Comparison of ENCODE assay signal across 10 cellular contexts in genomic region chr9:89564257-89564878, GRCh38. TPM values are rescaled to one million over a fixed set of nuclear protein-coding genes. Genes with fewer than 3 reads are reported as not detected.
DNase-seq lines count a peak whose midpoint lies in the region; ATAC-seq and TF ChIP-seq lines count a peak whose summit lies in the region.
"Had no signal": no experiment of that assay in that cellular context is flagged by ENCODE, and none has a peak within 500 bp of the region (broad histone marks: within the 10 kb centered on the region; RNA-seq: fewer than 3 reads in every experiment).

No MANE protein-coding gene starts in this region.

- H3K27ac Mint-ChIP-seq in T-helper 2 cell treated with Interferon-gamma antibody and Interleukin-4, amounts not matched to agents 5 μg/mL and 100 μg/mL, for 36 hours: no peak overlapping the region
- H3K27ac Mint-ChIP-seq: stimulated activated naive CD8-positive, alpha-beta T cell treated with anti-CD3 and anti-CD28 coated beads, Interleukin-15, Interleukin-2, amounts not matched to agents 100 ng/mL and 50 ng/mL, for 24 hours had no signal

- H3K27ac ChIP-seq in RWPE1: no peak overlapping the region
- no peak overlapping the region for H3K27ac ChIP-seq in left lung
- H3K27ac ChIP-seq: VCaP had no signal

- ATAC-seq in HG03354 (IDR thresholded peaks at IDR 0.05; ENCODE audit: poor library complexity, severe bottlenecking, unreplicated experiment) (peak; percentile 72), left lung (no peak)

- no peaks in the 10 kb centered on the region for H3K9me3 ChIP-seq in left lung

- CTCF ChIA-PET in RWPE1 (lab: Yijun Ruan, JAX): interaction anchor here (0.5 to 1.2 kb wide), 4 partner anchors 9 to 1941 kb away, joined by 3 to 5 read pairs (median 3); no protein-coding TSS in a partner anchor

- no peaks in the 10 kb centered on the region for H3K9me3 Mint-ChIP-seq in T-helper 2 cell treated with Interferon-gamma antibody and Interleukin-4, amounts not matched to agents 5 μg/mL and 100 μg/mL, for 36 hours

- H3K4me1 ChIP-seq in left lung: no peaks in the 10 kb centered on the region

- no peak for TF ChIP-seq CTCF in RWPE1 (conservative IDR thresholded peaks at IDR 0.05; ENCODE audit: low read depth)
- TF ChIP-seq CTCF in left lung (IDR thresholded peaks at IDR 0.05): no peak

- no peaks in the 10 kb centered on the region for H3K27me3 ChIP-seq in left lung

- H3K27me3 Mint-ChIP-seq in T-helper 2 cell treated with Interferon-gamma antibody and Interleukin-4, amounts not matched to agents 5 μg/mL and 100 μg/mL, for 36 hours (ENCODE audit: low read depth): peaks cover 24% of the 10 kb centered on the region
- H3K27me3 Mint-ChIP-seq: stimulated activated naive CD8-positive, alpha-beta T cell treated with anti-CD3 and anti-CD28 coated beads, Interleukin-15, Interleukin-2, amounts not matched to agents 100 ng/mL and 50 ng/mL, for 24 hours had no signal

- no peaks in the 10 kb centered on the region for H3K36me3 Mint-ChIP-seq in T-helper 2 cell treated with Interferon-gamma antibody and Interleukin-4, amounts not matched to agents 5 μg/mL and 100 μg/mL, for 36 hours (ENCODE audit: low read depth)

- intact Hi-C loops in left lung (cut with DNase I): no loop called here

- no peaks in the 10 kb centered on the region for H3K36me3 ChIP-seq in left lung

- H3K4me3 Mint-ChIP-seq in T-helper 2 cell treated with Interferon-gamma antibody and Interleukin-4, amounts not matched to agents 5 μg/mL and 100 μg/mL, for 36 hours: no peak overlapping the region
- H3K4me3 Mint-ChIP-seq: stimulated activated naive CD8-positive, alpha-beta T cell treated with anti-CD3 and anti-CD28 coated beads, Interleukin-15, Interleukin-2, amounts not matched to agents 100 ng/mL and 50 ng/mL, for 24 hours had no signal

- no peak overlapping the region for H3K4me3 ChIP-seq in left lung

- DNase-seq in NCI-H2227 (lab: John Stamatoyannopoulos, UW; ENCODE audit: unreplicated experiment): peak; percentile 11
- no peak for DNase-seq in NCI-H2227 treated with DMSO at 0.1 percent for 48 hours (lab: John Stamatoyannopoulos, UW)
- DNase-seq in RWPE1 (ENCODE audit: low spot score): peak; percentile 23
- peak; percentile 51 for DNase-seq in mesenteric fat pad (ENCODE audit: low spot score)
- DNase-seq in left lung: no peak
- no peak for DNase-seq in T-helper 2 cell treated with Interferon-gamma antibody and Interleukin-4, amounts not matched to agents 5 μg/mL and 100 μg/mL, for 36 hours (ENCODE audit: low spot score)
- no peak for DNase-seq in NCI-H187 (lab: John Stamatoyannopoulos, UW)

- POLR2A ChIA-PET in RWPE1 (lab: Yijun Ruan, JAX; ENCODE audit: low non-redundant PET): no interaction called here

- H3K4me1 Mint-ChIP-seq in T-helper 2 cell treated with Interferon-gamma antibody and Interleukin-4, amounts not matched to agents 5 μg/mL and 100 μg/mL, for 36 hours (ENCODE audit: low read depth): peaks cover 3% of the 10 kb centered on the region

RNA-seq across cellular contexts. Expression of gene GADD45G, which starts 40.4 kb away (rescaled TPM):
- total RNA-seq in mesenteric fat pad (10.9 TPM), left lung (10 to 100 TPM; 11.2 to 12.6 TPM)

Comparison
In these comparisons a context has a peak if more than half of its experiments do, and no peak if none do; other contexts are left out.
1. DNase-seq: peak in NCI-H2227 (single experiment), RWPE1 (single experiment) and mesenteric fat pad (single experiment); none in NCI-H2227 treated with DMSO at 0.1 percent for 48 hours (single experiment), left lung (0 of 2), T-helper 2 cell treated with Interferon-gamma antibody and Interleukin-4, amounts not matched to agents 5 μg/mL and 100 μg/mL, for 36 hours (single experiment) and NCI-H187 (0 of 2).